1 cellular context compared by ENCODE assay signal in the genomic region with DNA sequence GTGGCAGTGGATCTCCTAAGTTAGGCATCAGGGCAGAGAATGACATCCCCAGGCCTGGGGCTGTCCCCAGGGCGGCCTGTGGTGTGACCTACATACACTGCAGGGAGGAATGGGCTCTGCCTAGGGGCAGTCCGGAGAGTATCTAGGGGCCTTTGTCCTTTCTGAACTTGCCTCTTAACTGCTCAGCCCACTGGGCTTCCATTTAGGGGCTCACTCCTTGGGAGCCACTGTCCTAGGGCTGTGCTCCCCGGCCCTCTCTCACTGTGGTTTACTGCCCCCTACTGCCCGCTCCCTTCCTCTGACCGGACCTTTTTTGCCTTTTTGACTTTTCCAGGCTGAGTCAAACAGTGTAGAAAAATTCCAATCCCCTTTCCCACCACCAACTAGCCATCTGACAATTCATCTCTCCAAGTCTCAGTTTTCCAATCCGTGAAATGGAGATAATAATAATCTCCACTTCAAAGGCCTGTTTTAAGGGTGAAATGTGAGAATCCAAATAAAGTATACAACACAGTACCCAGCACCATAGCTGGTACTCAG.
TF ChIP-seq lines count a peak whose summit lies in the region.

No MANE protein-coding gene starts in this region.

TF ChIP-seq in K562, 482 proteins besides CTCF, POLR2A, EP300 and RAD21 (continued from another document):
- TF ChIP-seq, protein P1, sequence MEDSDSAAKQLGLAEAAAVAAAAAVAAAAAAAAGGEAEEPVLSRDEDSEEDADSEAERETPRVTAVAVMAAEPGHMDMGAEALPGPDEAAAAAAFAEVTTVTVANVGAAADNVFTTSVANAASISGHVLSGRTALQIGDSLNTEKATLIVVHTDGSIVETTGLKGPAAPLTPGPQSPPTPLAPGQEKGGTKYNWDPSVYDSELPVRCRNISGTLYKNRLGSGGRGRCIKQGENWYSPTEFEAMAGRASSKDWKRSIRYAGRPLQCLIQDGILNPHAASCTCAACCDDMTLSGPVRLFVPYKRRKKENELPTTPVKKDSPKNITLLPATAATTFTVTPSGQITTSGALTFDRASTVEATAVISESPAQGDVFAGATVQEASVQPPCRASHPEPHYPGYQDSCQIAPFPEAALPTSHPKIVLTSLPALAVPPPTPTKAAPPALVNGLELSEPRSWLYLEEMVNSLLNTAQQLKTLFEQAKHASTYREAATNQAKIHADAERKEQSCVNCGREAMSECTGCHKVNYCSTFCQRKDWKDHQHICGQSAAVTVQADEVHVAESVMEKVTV (CRISPR knock-in tag; IDR thresholded peaks at IDR 0.05) = peak; percentile 92
- TF ChIP-seq BCOR (IDR thresholded peaks at IDR 0.05) = no peak
- TF ChIP-seq ZNF311 (CRISPR knock-in tag; IDR thresholded peaks at IDR 0.05) = no peak
- TF ChIP-seq ZNF263 (CRISPR knock-in tag; IDR thresholded peaks at IDR 0.05; ENCODE audit: borderline replicate concordance) = peak; percentile 95
- TF ChIP-seq ARID2 (IDR thresholded peaks at IDR 0.05) = peak; percentile 76; the same call in 1 of the 2 replicates
- TF ChIP-seq RCOR1 (IDR thresholded peaks at IDR 0.05; ENCODE audit: borderline replicate concordance in 1 of 2, low read depth in 2 of 2, low read length in 2 of 2) = peak in 1 of 2 experiments; percentile 14; a peak in 1 of 4 replicates
TF ChIP-seq in K562: peak in this region for 12.
